Comparison of ENCODE assay signal across 28 cellular contexts in the genomic region with DNA sequence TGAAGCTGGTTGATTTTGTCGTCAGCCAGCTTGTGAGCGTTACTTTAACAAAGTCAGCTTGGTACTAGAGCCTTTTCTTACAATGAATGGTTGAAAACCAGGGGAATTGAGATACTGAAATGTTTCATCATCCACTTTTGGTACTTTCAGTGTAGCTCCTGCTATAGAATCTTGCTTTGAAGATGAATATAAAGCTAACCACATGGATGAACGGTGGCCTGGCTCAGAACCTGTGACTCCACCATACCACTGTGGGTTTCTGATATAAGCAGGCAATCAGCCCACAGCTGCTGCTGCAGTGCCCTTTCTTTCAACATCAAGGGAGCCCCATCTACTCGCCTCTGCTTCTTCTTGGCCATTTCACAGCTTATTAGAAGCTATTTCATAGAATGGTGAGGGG. TPM values are rescaled to one million over a fixed set of nuclear protein-coding genes. Genes with fewer than 3 reads are reported as not detected.
DNase-seq lines count a peak whose midpoint lies in the region; ATAC-seq, FAIRE-seq and TF ChIP-seq lines count a peak whose summit lies in the region.
"Had no signal": no experiment of that assay in that cellular context is flagged by ENCODE, and none has a peak within 500 bp of the region (broad histone marks: within the 10 kb centered on the region; RNA-seq: fewer than 3 reads in every experiment).

No MANE protein-coding gene starts in this region.

- no peak overlapping the region for H3K4me2 ChIP-seq in astrocyte (ENCODE audit: low read length)
- no peak overlapping the region for H3K4me2 ChIP-seq in SK-N-SH

- H3K27ac Mint-ChIP-seq in astrocyte (ENCODE audit: unreplicated experiment): peak overlapping the region; percentile 58
- H3K27ac Mint-ChIP-seq: activated naive CD8-positive, alpha-beta T cell had no signal

- no peaks in the 10 kb centered on the region for H3K36me3 Mint-ChIP-seq in astrocyte (ENCODE audit: low read depth, unreplicated experiment)
- H3K36me3 Mint-ChIP-seq: activated naive CD8-positive, alpha-beta T cell; brain had no signal

- H3K9me3 Mint-ChIP-seq in astrocyte (ENCODE audit: unreplicated experiment): peaks cover 14% of the 10 kb centered on the region

- H3K79me2 ChIP-seq in astrocyte (ENCODE audit: insufficient read depth, low read length): no peaks in the 10 kb centered on the region
- H3K79me2 ChIP-seq in SK-N-SH (ENCODE audit: insufficient read depth): no peaks in the 10 kb centered on the region

- H3K4me3 ChIP-seq in astrocyte (ENCODE audit: insufficient read depth, low read depth, low read length) (no peak overlapping the region), SK-N-SH (ENCODE audit: low read depth in 2 of 2, low read length in 1 of 2) (no peak overlapping the region)
- H3K4me3 ChIP-seq: colonic mucosa, psoas muscle, skin epidermis had no signal

- DNase-seq in activated CD4-positive, alpha-beta T cell treated with anti-CD3 and anti-CD28 coated beads for 48 hours: peak; percentile 18
- no peak for DNase-seq in activated CD4-positive, alpha-beta T cell treated with anti-CD3 and anti-CD28 coated beads for 4 hours
- no peak for DNase-seq in astrocyte (ENCODE audit: low read depth)
- DNase-seq in SK-N-SH: no peak
- no peak for DNase-seq in NCI-H1436 treated with DMSO at 0.1 percent for 48 hours (lab: John Stamatoyannopoulos, UW)
- no peak for DNase-seq in NCI-H345 treated with DMSO at 0.1 percent for 48 hours (lab: John Stamatoyannopoulos, UW; ENCODE audit: unreplicated experiment)
- DNase-seq: 8988T; Caco-2; colonic mucosa; head of caudate nucleus; Karpas-422; NCI-H1092; NCI-H2107; NCI-H526 treated with DMSO at 0.1 percent for 48 hours; psoas muscle; SHP77; stimulated activated CD4-positive, alpha-beta T cell treated with anti-CD3 and anti-CD28 coated beads, Interleukin-2, amount 100 ng/mL, for 48 hours had no signal

- peaks cover 11% of the 10 kb centered on the region for H3K4me1 Mint-ChIP-seq in astrocyte (ENCODE audit: low read depth, unreplicated experiment)

- TF ChIP-seq EP300 in SK-N-SH (IDR thresholded peaks at IDR 0.05; ENCODE audit: borderline replicate concordance in 1 of 2, low read depth in 1 of 2, low read length in 1 of 2): no peak

- peaks cover 4% of the 10 kb centered on the region for H3K27me3 Mint-ChIP-seq in astrocyte (ENCODE audit: low read depth, unreplicated experiment)

- H4K20me1 ChIP-seq in astrocyte (ENCODE audit: insufficient read depth, low read length) (no peaks in the 10 kb centered on the region), SK-N-SH (ENCODE audit: insufficient read depth) (no peaks in the 10 kb centered on the region)

- peaks cover 6% of the 10 kb centered on the region for H3K27me3 ChIP-seq in astrocyte (ENCODE audit: insufficient read depth, low read length)
- H3K27me3 ChIP-seq in SK-N-SH (ENCODE audit: insufficient read depth): no peaks in the 10 kb centered on the region
- H3K27me3 ChIP-seq: colonic mucosa had no signal

- H3K9ac ChIP-seq in astrocyte (ENCODE audit: low read length) (no peak overlapping the region), SK-N-SH (no peak overlapping the region)

- H3F3A ChIP-seq in SK-N-SH (replicated peaks; ENCODE audit: insufficient read depth): no peaks in the 10 kb centered on the region

- ATAC-seq in GM21619 (IDR thresholded peaks at IDR 0.05; ENCODE audit: unreplicated experiment) (peak; percentile 60), HG03432 (IDR thresholded peaks at IDR 0.05; ENCODE audit: unreplicated experiment) (peak; percentile 59)
- ATAC-seq: psoas muscle had no signal

- TF ChIP-seq CTCF in astrocyte (IDR thresholded peaks at IDR 0.05; ENCODE audit: insufficient read depth, low read depth, low read length) (no peak), SK-N-SH (IDR thresholded peaks at IDR 0.05) (no peak)

- no peak overlapping the region for H3K4me3 Mint-ChIP-seq in astrocyte (ENCODE audit: unreplicated experiment)
- H3K4me3 Mint-ChIP-seq: activated naive CD8-positive, alpha-beta T cell; brain had no signal

- H3K4me1 ChIP-seq in astrocyte (ENCODE audit: insufficient read depth, low read length) (no peaks in the 10 kb centered on the region), SK-N-SH (ENCODE audit: control insufficient read depth in 1 of 2, insufficient read depth in 2 of 2, low read depth in 1 of 2, low read length in 1 of 2) (peaks cover 0 to 9% of the 10 kb centered on the region in 2 experiments; a peak in 1 of 4 replicates)
- H3K4me1 ChIP-seq: Caco-2, colonic mucosa, psoas muscle had no signal

- CTCF ChIA-PET in SK-N-SH (lab: Yijun Ruan, JAX): interaction anchor here (1.0 to 1.2 kb wide), 4 partner anchors 13 to 74 kb away, joined by 3 to 4 read pairs (median 3); no protein-coding TSS in a partner anchor

- no peak overlapping the region for H3K27ac ChIP-seq in astrocyte (ENCODE audit: low read depth, low read length)
- no peak overlapping the region for H3K27ac ChIP-seq in SK-N-SH (ENCODE audit: low read depth in 2 of 2, low read length in 1 of 2)
- H3K27ac ChIP-seq: colonic mucosa, psoas muscle, skin epidermis had no signal

- H3K9me3 ChIP-seq in astrocyte (ENCODE audit: insufficient read depth, low read depth, low read length): no peaks in the 10 kb centered on the region
- H3K9me3 ChIP-seq in SK-N-SH: no peaks in the 10 kb centered on the region
- H3K9me3 ChIP-seq: colonic mucosa, psoas muscle had no signal

- H3K9me2 ChIP-seq in SK-N-SH: no peaks in the 10 kb centered on the region

- POLR2A ChIA-PET in SK-N-SH (lab: Yijun Ruan, JAX): no interaction called here

- TF ChIP-seq RAD21 in SK-N-SH (IDR thresholded peaks at IDR 0.05; ENCODE audit: low read length): no peak

- no peak for FAIRE-seq in astrocyte (lab: Jason Lieb, UNC)

- 42% methylated on average over 4 of the region's 4 CpGs for WGBS in SK-N-SH (ENCODE audit: low lambda C conversion rate)

- H3K36me3 ChIP-seq in astrocyte (ENCODE audit: insufficient read depth, low read length) (no peaks in the 10 kb centered on the region), SK-N-SH (replicated peaks in 1 of 2; ENCODE audit: control insufficient read depth in 1 of 2, insufficient read depth in 2 of 2, low read length in 1 of 2) (no peaks in the 10 kb centered on the region)
- H3K36me3 ChIP-seq: colonic mucosa had no signal

- H2AFZ ChIP-seq in astrocyte (ENCODE audit: low read depth, low read length): no peak overlapping the region
- H2AFZ ChIP-seq in SK-N-SH (ENCODE audit: low read depth): no peak overlapping the region

TF ChIP-seq in SK-N-SH, 30 proteins besides CTCF, POLR2A, EP300 and RAD21:
- TF ChIP-seq JUND (IDR thresholded peaks at IDR 0.05): no peak
- TF ChIP-seq YY1 (IDR thresholded peaks at IDR 0.05; ENCODE audit: low read depth): no peak
- TF ChIP-seq REST (IDR thresholded peaks at IDR 0.05; ENCODE audit: low read depth, low read length): no peak

RNA-seq across cellular contexts. Expression of gene GPR45, which starts 53.2 kb away (rescaled TPM):
- total RNA-seq in astrocyte: 0.22 TPM in 1 of 2 replicates, not detected in the other
- not detected in 2 replicates for polyA plus RNA-seq in SK-N-SH (2012; rRNA removed)
- polyA plus RNA-seq in SK-N-SH (2012; cell fraction: cytosol; rRNA removed): not detected in 2 replicates
- polyA plus RNA-seq in SK-N-SH (2012; cell fraction: nucleus; rRNA removed): not detected in 2 replicates
- total RNA-seq: Caco-2, colonic mucosa, HT1080, liver, mucosa of gallbladder, OCI-LY7, psoas muscle, subcutaneous adipose tissue, urinary bladder had no signal
- polyA plus RNA-seq: liver, urinary bladder had no signal
